In the genomic region with DNA sequence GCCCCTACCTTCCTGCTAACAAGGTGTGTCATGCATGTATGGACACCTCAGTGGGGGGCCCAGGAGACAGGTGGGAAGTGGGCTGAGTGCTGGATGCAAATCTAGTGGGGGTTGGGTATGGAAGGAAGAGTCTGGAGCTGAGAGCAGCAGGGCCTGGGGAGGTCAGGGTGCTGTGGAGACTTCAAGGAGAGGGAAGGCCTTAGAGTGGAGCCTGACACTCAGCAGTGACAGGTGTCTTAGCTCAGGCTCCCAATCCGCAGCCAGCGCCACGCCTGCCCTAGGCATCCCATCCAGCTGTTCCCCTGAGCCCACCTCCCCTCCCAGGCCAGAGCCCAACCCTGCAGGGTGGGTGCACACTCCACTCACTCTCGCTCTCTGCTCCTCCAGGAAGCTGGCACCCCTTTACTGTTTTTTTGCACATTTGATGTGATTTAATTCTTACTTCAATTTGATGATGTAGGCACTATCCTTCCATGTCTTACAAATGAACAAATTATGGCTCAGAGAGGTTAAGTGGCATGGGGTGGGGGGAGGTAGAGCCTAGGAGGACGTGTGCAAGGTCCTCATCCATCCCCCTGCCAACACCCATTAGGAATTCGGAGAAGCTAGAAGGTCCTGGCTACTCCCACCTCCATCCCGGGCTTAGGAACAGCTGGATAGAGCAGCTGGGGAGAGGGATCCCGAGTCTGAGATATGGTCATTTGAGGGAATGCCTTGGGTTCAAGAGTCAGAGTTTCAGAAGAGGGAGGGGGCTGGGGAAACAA, we compare ENCODE assay signal across 17 cellular contexts. TPM values are rescaled to one million over a fixed set of nuclear protein-coding genes. Genes with fewer than 3 reads are reported as not detected.
A peak's percentile ranks its signal among the peaks of the same experiment; 100 is the strongest.
DNase-seq lines count a peak whose midpoint lies in the region; ATAC-seq and TF ChIP-seq lines count a peak whose summit lies in the region.
"Had no signal": no experiment of that assay in that cellular context is flagged by ENCODE, and none has a peak within 500 bp of the region (broad histone marks: within the 10 kb centered on the region; RNA-seq: fewer than 3 reads in every experiment).

No MANE protein-coding gene starts in this region.

- no peak overlapping the region for H3K27ac Mint-ChIP-seq in activated CD4-positive, alpha-beta T cell treated with anti-CD3 and anti-CD28 coated beads, Interleukin-2, amount 10 ng/mL, durations not matched to agents 7 days and 5 days
- peak overlapping the region; percentile 14 for H3K27ac Mint-ChIP-seq in type B pancreatic cell
- no peak overlapping the region for H3K27ac Mint-ChIP-seq in activated CD8-positive, alpha-beta T cell treated with anti-CD3 and anti-CD28 coated beads for 36 hours
- no peak overlapping the region for H3K27ac Mint-ChIP-seq in MCF 10A (ENCODE audit: low read depth, unreplicated experiment)
- H3K27ac Mint-ChIP-seq: IgD-negative memory B cell, T-cell had no signal

- H3K27me3 ChIP-seq in PC-3 (ENCODE audit: low read length), result no peaks in the 10 kb centered on the region
- peaks cover 21% of the 10 kb centered on the region for H3K27me3 ChIP-seq in iPS-18a (ENCODE audit: control insufficient read depth, insufficient read depth, low read length)
- H3K27me3 ChIP-seq: adrenal gland had no signal

- H3K27me3 Mint-ChIP-seq in activated CD4-positive, alpha-beta T cell treated with anti-CD3 and anti-CD28 coated beads, Interleukin-2, amount 10 ng/mL, durations not matched to agents 7 days and 5 days, result peaks cover 29% of the 10 kb centered on the region
- H3K27me3 Mint-ChIP-seq in type B pancreatic cell, result peaks cover 13% of the 10 kb centered on the region
- peaks cover 11% of the 10 kb centered on the region for H3K27me3 Mint-ChIP-seq in activated CD8-positive, alpha-beta T cell treated with anti-CD3 and anti-CD28 coated beads for 36 hours
- H3K27me3 Mint-ChIP-seq in MCF 10A (ENCODE audit: insufficient read depth, unreplicated experiment), result peaks cover 19% of the 10 kb centered on the region

- H3K9me2 ChIP-seq in PC-3 (replicated peaks; ENCODE audit: low read length), result no peaks in the 10 kb centered on the region

- H3K9me3 ChIP-seq in PC-3 (ENCODE audit: low read length), result no peaks in the 10 kb centered on the region
- H3K9me3 ChIP-seq in iPS-18a (ENCODE audit: control insufficient read depth, low read depth, low read length), result no peaks in the 10 kb centered on the region
- H3K9me3 ChIP-seq: adrenal gland, heart right ventricle, left lung, Peyer's patch had no signal

- H3K4me2 ChIP-seq in PC-3 (ENCODE audit: low read length), result no peak overlapping the region

- no peaks in the 10 kb centered on the region for H3K36me3 Mint-ChIP-seq in activated CD4-positive, alpha-beta T cell treated with anti-CD3 and anti-CD28 coated beads, Interleukin-2, amount 10 ng/mL, durations not matched to agents 7 days and 5 days (ENCODE audit: low read depth)
- no peaks in the 10 kb centered on the region for H3K36me3 Mint-ChIP-seq in type B pancreatic cell
- H3K36me3 Mint-ChIP-seq in activated CD8-positive, alpha-beta T cell treated with anti-CD3 and anti-CD28 coated beads for 36 hours (ENCODE audit: low read depth), result no peaks in the 10 kb centered on the region
- H3K36me3 Mint-ChIP-seq in MCF 10A (ENCODE audit: insufficient read depth, unreplicated experiment), result peaks cover 6% of the 10 kb centered on the region
- H3K36me3 Mint-ChIP-seq: IgD-negative memory B cell, T-cell had no signal

- CTCF ChIA-PET in activated CD4-positive, alpha-beta T cell treated with anti-CD3 and anti-CD28 coated beads, Interleukin-2, amount 10 ng/mL, durations not matched to agents 7 days and 5 days (lab: Charles Lee), result interaction anchor here (0.6 to 4.0 kb wide), 3 partner anchors 10 to 151 kb away, joined by 4 to 39 read pairs (median 9); no protein-coding TSS in a partner anchor
- CTCF ChIA-PET in PC-3 (lab: Charles Lee) (interaction anchor here (0.8 kb wide), 1 partner anchor 10 kb away, joined by 3 read pairs; no protein-coding TSS in a partner anchor), MCF 10A (lab: Yijun Ruan, JAX) (interaction anchor here (0.6 to 2.1 kb wide), 3 partner anchors 9 to 258 kb away, joined by 3 to 8 read pairs (median 3); no protein-coding TSS in a partner anchor)
- CTCF ChIA-PET in activated CD8-positive, alpha-beta T cell treated with anti-CD3 and anti-CD28 coated beads for 36 hours (lab: Charles Lee), result interaction anchor here (2.7 to 5.2 kb wide), 4 partner anchors 9 to 151 kb away, joined by 9 to 51 read pairs (median 26); a partner anchor contains a TSS

- H2AFZ ChIP-seq in PC-3 (ENCODE audit: low read length), result no peak overlapping the region

- peaks cover 1% of the 10 kb centered on the region for H3K4me1 Mint-ChIP-seq in activated CD4-positive, alpha-beta T cell treated with anti-CD3 and anti-CD28 coated beads, Interleukin-2, amount 10 ng/mL, durations not matched to agents 7 days and 5 days
- peaks cover 30% of the 10 kb centered on the region for H3K4me1 Mint-ChIP-seq in type B pancreatic cell (ENCODE audit: unreplicated experiment)
- peaks cover 2% of the 10 kb centered on the region for H3K4me1 Mint-ChIP-seq in activated CD8-positive, alpha-beta T cell treated with anti-CD3 and anti-CD28 coated beads for 36 hours (ENCODE audit: low read depth)
- H3K4me1 Mint-ChIP-seq in MCF 10A (ENCODE audit: insufficient read depth, unreplicated experiment), result no peaks in the 10 kb centered on the region

- H3K36me3 ChIP-seq in PC-3 (ENCODE audit: low read depth, low read length), result no peaks in the 10 kb centered on the region
- H3K36me3 ChIP-seq in iPS-18a (ENCODE audit: control insufficient read depth, low read depth, low read length), result peaks cover 6% of the 10 kb centered on the region
- H3K36me3 ChIP-seq: adrenal gland, heart right ventricle, left lung, Peyer's patch had no signal

- no peak for DNase-seq in activated CD4-positive, alpha-beta T cell treated with anti-CD3 and anti-CD28 coated beads, Interleukin-2, amount 10 ng/mL, durations not matched to agents 7 days and 5 days
- DNase-seq in activated CD4-positive, alpha-beta T cell treated with anti-CD3 and anti-CD28 coated beads, Interleukin-2, amount 50 U/mL, for 4 hours, result no peak
- DNase-seq in PC-3 (no peak), type B pancreatic cell (ENCODE audit: extremely low spot score, unreplicated experiment) (no peak), MCF 10A (ENCODE audit: unreplicated experiment) (no peak), NCI-H1417 treated with DMSO at 0.1 percent for 48 hours (lab: John Stamatoyannopoulos, UW) (no peak)
- no peak for DNase-seq in activated CD8-positive, alpha-beta T cell treated with anti-CD3 and anti-CD28 coated beads for 36 hours
- DNase-seq: activated T-cell treated with anti-CD3 and anti-CD28 coated beads, Interleukin-2, amount 50 U/mL, for 48 hours; NCI-H510A; Peyer's patch; stimulated activated naive CD8-positive, alpha-beta T cell treated with anti-CD3 and anti-CD28 coated beads, Interleukin-15, Interleukin-2, amounts not matched to agents 100 U/mL and 50 U/mL, for 24 hours; T-cell had no signal

- intact Hi-C loops in PC-3 (cut with micrococcal nuclease) (no loop called here), MCF 10A (cut with micrococcal nuclease) (no loop called here)
- intact Hi-C loops in activated CD8-positive, alpha-beta T cell treated with anti-CD3 and anti-CD28 coated beads for 36 hours (cut with micrococcal nuclease), result no loop called here

- POLR2A ChIA-PET in activated CD4-positive, alpha-beta T cell treated with anti-CD3 and anti-CD28 coated beads, Interleukin-2, amount 10 ng/mL, durations not matched to agents 7 days and 5 days (lab: Charles Lee), result no interaction called here
- POLR2A ChIA-PET in PC-3 (lab: Charles Lee; ENCODE audit: unreplicated experiment) (no interaction called here), MCF 10A (lab: Yijun Ruan, JAX) (interaction anchor here (0.9 to 1.7 kb wide), 2 partner anchors 142 to 176 kb away, joined by 3 to 8 read pairs; a partner anchor contains a TSS)
- POLR2A ChIA-PET in activated CD8-positive, alpha-beta T cell treated with anti-CD3 and anti-CD28 coated beads for 36 hours (lab: Charles Lee), result interaction anchor here (0.7 kb wide), 1 partner anchor 1352 kb away, joined by 3 read pairs; no protein-coding TSS in a partner anchor

- TF ChIP-seq CTCF in PC-3 (conservative IDR thresholded peaks at IDR 0.05; ENCODE audit: low read depth, low read length) (no peak), type B pancreatic cell (conservative IDR thresholded peaks at IDR 0.05) (no peak), MCF 10A (IDR thresholded peaks at IDR 0.05; ENCODE audit: unreplicated experiment) (no peak)
- no peak for TF ChIP-seq CTCF in activated CD8-positive, alpha-beta T cell treated with anti-CD3 and anti-CD28 coated beads for 36 hours (IDR thresholded peaks at IDR 0.05)

- H3K79me2 ChIP-seq in PC-3 (ENCODE audit: low read length), result no peaks in the 10 kb centered on the region

- H3F3A ChIP-seq in PC-3 (ENCODE audit: low read length, unreplicated experiment), result no peaks in the 10 kb centered on the region

- H3K4me1 ChIP-seq in PC-3 (ENCODE audit: insufficient read depth, low read length), result no peaks in the 10 kb centered on the region; the same call in 1 of the 2 replicates
- peaks cover 21% of the 10 kb centered on the region for H3K4me1 ChIP-seq in iPS-18a (ENCODE audit: control insufficient read depth, low read depth, low read length)

- no peak for ATAC-seq in PC-3
- ATAC-seq in activated CD8-positive, alpha-beta T cell treated with anti-CD3 and anti-CD28 coated beads for 36 hours, result no peak
- ATAC-seq: left lung; stimulated activated naive CD8-positive, alpha-beta T cell treated with anti-CD3 and anti-CD28 coated beads, Interleukin-15, Interleukin-2, amounts not matched to agents 100 U/mL and 50 U/mL, for 24 hours; T-cell had no signal

- H3K4me3 ChIP-seq in PC-3 (ENCODE audit: low read length), result no peak overlapping the region
- peak overlapping the region; percentile 75 for H3K4me3 ChIP-seq in iPS-18a (ENCODE audit: low read length)
- H3K4me3 ChIP-seq: adrenal gland, left lung, Peyer's patch had no signal

- no peaks in the 10 kb centered on the region for H3K9me3 Mint-ChIP-seq in activated CD4-positive, alpha-beta T cell treated with anti-CD3 and anti-CD28 coated beads, Interleukin-2, amount 10 ng/mL, durations not matched to agents 7 days and 5 days
- H3K9me3 Mint-ChIP-seq in type B pancreatic cell (no peaks in the 10 kb centered on the region), MCF 10A (ENCODE audit: unreplicated experiment) (no peaks in the 10 kb centered on the region)
- no peaks in the 10 kb centered on the region for H3K9me3 Mint-ChIP-seq in activated CD8-positive, alpha-beta T cell treated with anti-CD3 and anti-CD28 coated beads for 36 hours
- H3K9me3 Mint-ChIP-seq: IgD-negative memory B cell, T-cell had no signal

- BruUV-seq in PC-3 (replicated peaks; lab: Mats Ljungman, UMichigan) (TSS peak; percentile 31), MCF 10A (replicated peaks; lab: Mats Ljungman, UMichigan) (no TSS peak)

- H3K9ac ChIP-seq in PC-3 (ENCODE audit: low read length) (no peak overlapping the region), iPS-18a (ENCODE audit: low read length) (no peak overlapping the region)

- peak overlapping the region; percentile 1 for H3K4me3 Mint-ChIP-seq in activated CD4-positive, alpha-beta T cell treated with anti-CD3 and anti-CD28 coated beads, Interleukin-2, amount 10 ng/mL, durations not matched to agents 7 days and 5 days
- H3K4me3 Mint-ChIP-seq in type B pancreatic cell (peak overlapping the region; percentile 69), MCF 10A (ENCODE audit: unreplicated experiment) (no peak overlapping the region)
- H3K4me3 Mint-ChIP-seq in activated CD8-positive, alpha-beta T cell treated with anti-CD3 and anti-CD28 coated beads for 36 hours, result no peak overlapping the region

- H3K27ac ChIP-seq in PC-3 (ENCODE audit: low read length) (no peak overlapping the region), iPS-18a (ENCODE audit: low read length) (no peak overlapping the region)
- H3K27ac ChIP-seq: adrenal gland, heart right ventricle, left lung, Peyer's patch had no signal

- H4K20me1 ChIP-seq in PC-3 (ENCODE audit: low read length), result no peaks in the 10 kb centered on the region

RNA-seq across cellular contexts. Expression of a gene that starts 2.2 kb away (rescaled TPM):
- under 1 TPM in 1 of 2 experiments, not detected in 1; 0.08 TPM for total RNA-seq in activated CD4-positive, alpha-beta T cell treated with anti-CD3 and anti-CD28 coated beads, Interleukin-2, amount 10 ng/mL, durations not matched to agents 7 days and 5 days
- total RNA-seq in PC-3 (2014; rRNA removed) (16.3 and 22.6 TPM in 2 replicates), type B pancreatic cell (ENCODE audit: low replicate concordance) (13.3 and 34.7 TPM in 2 replicates), MCF 10A (2022) (0.30 TPM in 1 of 2 replicates, not detected in the other)
- under 1 TPM; 0.43 to 0.78 TPM for total RNA-seq in activated CD8-positive, alpha-beta T cell treated with anti-CD3 and anti-CD28 coated beads for 36 hours

RNA-seq across cellular contexts. Expression of a gene that starts 16.4 kb away (rescaled TPM):
- 10 to 100 TPM; 61.1 to 70.5 TPM for total RNA-seq in activated CD4-positive, alpha-beta T cell treated with anti-CD3 and anti-CD28 coated beads, Interleukin-2, amount 10 ng/mL, durations not matched to agents 7 days and 5 days
- total RNA-seq in PC-3 (2014; rRNA removed), result 400 and 465 TPM in 2 replicates
- 183 and 236 TPM in 2 replicates for total RNA-seq in type B pancreatic cell (ENCODE audit: low replicate concordance)
- 10 to 100 TPM; 34.8 to 35.5 TPM for total RNA-seq in activated CD8-positive, alpha-beta T cell treated with anti-CD3 and anti-CD28 coated beads for 36 hours
- 143 and 144 TPM in 2 replicates for total RNA-seq in MCF 10A (2022)

RNA-seq across cellular contexts. Expression of a gene that starts 28.0 kb away (rescaled TPM):
- total RNA-seq in activated CD4-positive, alpha-beta T cell treated with anti-CD3 and anti-CD28 coated beads, Interleukin-2, amount 10 ng/mL, durations not matched to agents 7 days and 5 days, result under 1 TPM; 0.27 to 0.47 TPM
- 3.1 and 7.1 TPM in 2 replicates for total RNA-seq in PC-3 (2014; rRNA removed)
- total RNA-seq in type B pancreatic cell (ENCODE audit: low replicate concordance), result 0.69 and 8.8 TPM in 2 replicates
- total RNA-seq in activated CD8-positive, alpha-beta T cell treated with anti-CD3 and anti-CD28 coated beads for 36 hours, result 1 to 10 TPM; 1.1 to 1.7 TPM
- 0.12 and 0.52 TPM in 2 replicates for total RNA-seq in MCF 10A (2022)

RNA-seq across cellular contexts. Expression of a gene that starts 36.9 kb away (rescaled TPM):
- 100 to 1,000 TPM; 104 to 107 TPM for total RNA-seq in activated CD4-positive, alpha-beta T cell treated with anti-CD3 and anti-CD28 coated beads, Interleukin-2, amount 10 ng/mL, durations not matched to agents 7 days and 5 days
- 726 and 797 TPM in 2 replicates for total RNA-seq in PC-3 (2014; rRNA removed)
- 137 and 169 TPM in 2 replicates for total RNA-seq in type B pancreatic cell (ENCODE audit: low replicate concordance)
- 100 to 1,000 TPM; 149 to 153 TPM for total RNA-seq in activated CD8-positive, alpha-beta T cell treated with anti-CD3 and anti-CD28 coated beads for 36 hours
- total RNA-seq in MCF 10A (2022), result 157 and 169 TPM in 2 replicates

RNA-seq across cellular contexts. Expression of a gene that starts 53.1 kb away (rescaled TPM):
- total RNA-seq in activated CD4-positive, alpha-beta T cell treated with anti-CD3 and anti-CD28 coated beads, Interleukin-2, amount 10 ng/mL, durations not matched to agents 7 days and 5 days, result under 1 TPM; 0.10 TPM
- total RNA-seq in PC-3 (2014; rRNA removed), result 0.29 and 1.4 TPM in 2 replicates
- total RNA-seq in type B pancreatic cell (ENCODE audit: low replicate concordance), result 10.3 and 12.3 TPM in 2 replicates
- under 1 TPM in 1 of 2 experiments, not detected in 1; 0.22 TPM for total RNA-seq in activated CD8-positive, alpha-beta T cell treated with anti-CD3 and anti-CD28 coated beads for 36 hours
- 0.28 and 1.0 TPM in 2 replicates for total RNA-seq in MCF 10A (2022)

Comparison
In these comparisons a context has a peak if more than half of its experiments do, and no peak if none do; other contexts are left out.
1. H3K4me3 Mint-ChIP-seq: peak in activated CD4-positive, alpha-beta T cell treated with anti-CD3 and anti-CD28 coated beads, Interleukin-2, amount 10 ng/mL, durations not matched to agents 7 days and 5 days (single experiment) and type B pancreatic cell (single experiment); none in activated CD8-positive, alpha-beta T cell treated with anti-CD3 and anti-CD28 coated beads for 36 hours (single experiment) and MCF 10A (single experiment).
2. POLR2A ChIA-PET loops: an anchor here in activated CD8-positive, alpha-beta T cell treated with anti-CD3 and anti-CD28 coated beads for 36 hours (0.7 kb wide) and MCF 10A (0.9 to 1.7 kb wide); none called in activated CD4-positive, alpha-beta T cell treated with anti-CD3 and anti-CD28 coated beads, Interleukin-2, amount 10 ng/mL, durations not matched to agents 7 days and 5 days and PC-3.